Comparison of ENCODE assay signal across 17 cellular contexts in genomic region chr5:177501874-177502678, GRCh38. TPM values are rescaled to one million over a fixed set of nuclear protein-coding genes. Genes with fewer than 3 reads are reported as not detected.
DNase-seq lines count a peak whose midpoint lies in the region; ATAC-seq, FAIRE-seq and TF ChIP-seq lines count a peak whose summit lies in the region.
"Had no signal": no experiment of that assay in that cellular context is flagged by ENCODE, and none has a peak within 500 bp of the region (broad histone marks: within the 10 kb centered on the region; RNA-seq: fewer than 3 reads in every experiment).

No MANE protein-coding gene starts in this region.

- TF ChIP-seq POLR2A in HepG2 (IDR thresholded peaks at IDR 0.05; ENCODE audit: insufficient read depth in 1 of 2, low read depth in 2 of 2, low read length in 2 of 2): no peak
- TF ChIP-seq POLR2A in right lobe of liver (IDR thresholded peaks at IDR 0.05): no peak
- TF ChIP-seq POLR2A in thyroid gland (IDR thresholded peaks at IDR 0.05): no peak

- DNase-seq in HepG2 (ENCODE audit: low spot score) (no peak), right lobe of liver (no peak), NOMO-1 (lab: John Stamatoyannopoulos, UW; ENCODE audit: unreplicated experiment in 2 of 2) (peak; percentile 71 to 83), caudate nucleus (lab: John Stamatoyannopoulos, UW) (peak in 3 of 61 donors; percentile 24 to 52 (median 43)), thyroid gland (no peak), NCI-H226 (no peak)
- no peak for DNase-seq in stimulated activated naive B cell treated with anti-CD40 and anti-IgM and Interleukin-4, amounts not matched to agents 10 μg/mL and 1 μg/mL and 100 μg/mL, for 72 hours
- DNase-seq: activated CD4-positive, alpha-beta T cell treated with anti-CD3 and anti-CD28 coated beads, Interleukin-2, amount 10 ng/mL, durations not matched to agents 24 days and 14 days; activated naive CD4-positive, alpha-beta T cell treated with anti-CD3 and anti-CD28 coated beads, Interleukin-2, amount 10 ng/mL, durations not matched to agents 7 days and 5 days; brain microvascular endothelial cell; GM23248; NCI-H2107; NCI-H774; SJCRH30 had no signal

- FAIRE-seq in HepG2 (lab: Jason Lieb, UNC): no peak
- FAIRE-seq: A549, islet of Langerhans had no signal

- H3K4me3 Mint-ChIP-seq in stimulated activated naive B cell treated with anti-CD40 and anti-IgM and Interleukin-4, amounts not matched to agents 10 μg/mL and 1 μg/mL and 100 μg/mL, for 72 hours: peak overlapping the region; percentile 22 to 29
- H3K4me3 Mint-ChIP-seq: activated CD4-positive, alpha-beta T cell treated with anti-CD3 and anti-CD28 coated beads, Interleukin-2, amount 10 ng/mL, durations not matched to agents 24 days and 14 days; activated naive CD4-positive, alpha-beta T cell treated with anti-CD3 and anti-CD28 coated beads, Interleukin-2, amount 10 ng/mL, durations not matched to agents 7 days and 5 days had no signal

- WGBS in HepG2 (ENCODE audit: low lambda C conversion rate): 12% methylated on average over 9 of the region's 9 CpGs
- 59% methylated on average over 9 of the region's 9 CpGs for WGBS in right lobe of liver (ENCODE audit: insufficient coverage, low coverage, low lambda C conversion rate, missing lambda C conversion rate)
- WGBS in thyroid gland, 2 donors: 68 to 71% methylated on average over 9 of the region's 9 CpGs

- H2AFZ ChIP-seq in HepG2 (ENCODE audit: low read length): no peak overlapping the region
- H2AFZ ChIP-seq: GM23248 had no signal

- H3K4me2 ChIP-seq in HepG2 (ENCODE audit: low read depth, low read length): peak overlapping the region; percentile 16; the same call in 1 of the 2 replicates
- H3K4me2 ChIP-seq: A549 had no signal

- intact Hi-C loops in HepG2 (cut with micrococcal nuclease; ENCODE audit: unreplicated experiment): loop anchor here (2.0 kb wide), 1 partner anchor 111 kb away; no protein-coding TSS in a partner anchor
- intact Hi-C loops in right lobe of liver (cut with DNase I): loop anchor here in 1 of 2 donors (5.0 kb wide), 1 partner anchor 110 kb away; no protein-coding TSS in a partner anchor
- intact Hi-C loops in thyroid gland (cut with DNase I): loop anchor here (5.0 to 10.0 kb wide), 3 partner anchors 110 to 387 kb away; no protein-coding TSS in a partner anchor

- peak overlapping the region; percentile 6 for H3K27ac Mint-ChIP-seq in stimulated activated naive B cell treated with anti-CD40 and anti-IgM and Interleukin-4, amounts not matched to agents 10 μg/mL and 1 μg/mL and 100 μg/mL, for 72 hours
- H3K27ac Mint-ChIP-seq: activated CD4-positive, alpha-beta T cell treated with anti-CD3 and anti-CD28 coated beads, Interleukin-2, amount 10 ng/mL, durations not matched to agents 24 days and 14 days; activated naive CD4-positive, alpha-beta T cell treated with anti-CD3 and anti-CD28 coated beads, Interleukin-2, amount 10 ng/mL, durations not matched to agents 7 days and 5 days had no signal

- no peak for TF ChIP-seq CTCF in HepG2 (CRISPR knock-in tag; IDR thresholded peaks at IDR 0.05)
- no peak for TF ChIP-seq CTCF in right lobe of liver (IDR thresholded peaks at IDR 0.05)
- no peak for TF ChIP-seq CTCF in thyroid gland (IDR thresholded peaks at IDR 0.05)

- BruUV-seq in HepG2 (replicated peaks; lab: Mats Ljungman, UMichigan): no TSS peak

- peaks cover 11 to 18% of the 10 kb centered on the region in 2 donors for H3K27me3 Mint-ChIP-seq in stimulated activated naive B cell treated with anti-CD40 and anti-IgM and Interleukin-4, amounts not matched to agents 10 μg/mL and 1 μg/mL and 100 μg/mL, for 72 hours

- H3K4me1 ChIP-seq in HepG2 (ENCODE audit: insufficient read depth, low read length): peaks cover 44% of the 10 kb centered on the region
- no peaks in the 10 kb centered on the region for H3K4me1 ChIP-seq in right lobe of liver
- H3K4me1 ChIP-seq in thyroid gland: peaks cover 0 to 9% of the 10 kb centered on the region in 2 donors

- no peaks in the 10 kb centered on the region for H4K20me1 ChIP-seq in HepG2 (ENCODE audit: insufficient read depth, low read length)

- H3K27me3 ChIP-seq in HepG2 (ENCODE audit: control insufficient read depth in 1 of 2, insufficient read depth in 2 of 2, low read length in 2 of 2) (peaks cover 2 to 37% of the 10 kb centered on the region in 2 experiments; a peak in 4 of 5 replicates), right lobe of liver (no peaks in the 10 kb centered on the region), thyroid gland (no peaks in the 10 kb centered on the region)
- H3K27me3 ChIP-seq: brain microvascular endothelial cell, SJCRH30 had no signal

- peaks cover 24 to 26% of the 10 kb centered on the region in 2 donors for H3K36me3 Mint-ChIP-seq in stimulated activated naive B cell treated with anti-CD40 and anti-IgM and Interleukin-4, amounts not matched to agents 10 μg/mL and 1 μg/mL and 100 μg/mL, for 72 hours
- H3K36me3 Mint-ChIP-seq: activated naive CD4-positive, alpha-beta T cell treated with anti-CD3 and anti-CD28 coated beads, Interleukin-2, amount 10 ng/mL, durations not matched to agents 7 days and 5 days had no signal

- no peak overlapping the region for H3K9ac ChIP-seq in HepG2 (ENCODE audit: insufficient read depth, low read depth, low read length)
- H3K9ac ChIP-seq: GM23248 had no signal

- POLR2A ChIA-PET in HepG2 (lab: Yijun Ruan, JAX): no interaction called here

- CTCF ChIA-PET in HepG2 (lab: Yijun Ruan, JAX; ENCODE audit: low intra/inter-chr PET ratio, low total read pairs): interaction anchor here (1.1 to 3.7 kb wide), 3 partner anchors 11 to 14 kb away, joined by 4 to 37 read pairs (median 5); no protein-coding TSS in a partner anchor

- H3K9me3 Mint-ChIP-seq in stimulated activated naive B cell treated with anti-CD40 and anti-IgM and Interleukin-4, amounts not matched to agents 10 μg/mL and 1 μg/mL and 100 μg/mL, for 72 hours: no peaks in the 10 kb centered on the region
- H3K9me3 Mint-ChIP-seq: activated CD4-positive, alpha-beta T cell treated with anti-CD3 and anti-CD28 coated beads, Interleukin-2, amount 10 ng/mL, durations not matched to agents 24 days and 14 days; activated naive CD4-positive, alpha-beta T cell treated with anti-CD3 and anti-CD28 coated beads, Interleukin-2, amount 10 ng/mL, durations not matched to agents 7 days and 5 days had no signal

- H3K4me3 ChIP-seq in HepG2 (replicated peaks in 1 of 3; ENCODE audit: insufficient read depth in 1 of 3, low read depth in 2 of 3, low read length in 3 of 3): no peak overlapping the region
- H3K4me3 ChIP-seq in right lobe of liver: no peak overlapping the region
- H3K4me3 ChIP-seq in thyroid gland (replicated peaks in 1 of 3): no peak overlapping the region
- H3K4me3 ChIP-seq: A549, GM23248, SJCRH30 had no signal

- H3K36me3 ChIP-seq in HepG2 (replicated peaks in 1 of 2; ENCODE audit: control insufficient read depth in 1 of 2, insufficient read depth in 2 of 2, low read length in 2 of 2) (no peaks in the 10 kb centered on the region), right lobe of liver (no peaks in the 10 kb centered on the region), thyroid gland (no peaks in the 10 kb centered on the region)
- H3K36me3 ChIP-seq: brain microvascular endothelial cell, SJCRH30 had no signal

- no peaks in the 10 kb centered on the region for H3K79me2 ChIP-seq in HepG2 (ENCODE audit: insufficient read depth, low read length)

- no peak for ATAC-seq in HepG2
- ATAC-seq in right lobe of liver: no peak
- peak; percentile 37 to 43 for ATAC-seq in stimulated activated naive B cell treated with anti-CD40 and anti-IgM and Interleukin-4, amounts not matched to agents 10 μg/mL and 1 μg/mL and 100 μg/mL, for 72 hours (replicated peaks)
- no peak for ATAC-seq in GM21360 (IDR thresholded peaks at IDR 0.05; ENCODE audit: unreplicated experiment)

- H3K4me1 Mint-ChIP-seq in stimulated activated naive B cell treated with anti-CD40 and anti-IgM and Interleukin-4, amounts not matched to agents 10 μg/mL and 1 μg/mL and 100 μg/mL, for 72 hours: peaks cover 48 to 67% of the 10 kb centered on the region in 2 donors

- TF ChIP-seq EP300 in HepG2 (IDR thresholded peaks at IDR 0.05; ENCODE audit: low read depth in 2 of 2, low read length in 2 of 2): no peak
- no peak for TF ChIP-seq EP300 in HepG2 (CRISPR knock-in tag; IDR thresholded peaks at IDR 0.05; ENCODE audit: borderline replicate concordance)

- H3K9me3 ChIP-seq in HepG2 (ENCODE audit: low read length) (no peaks in the 10 kb centered on the region), right lobe of liver (no peaks in the 10 kb centered on the region), thyroid gland (no peaks in the 10 kb centered on the region)
- H3K9me3 ChIP-seq: A549, SJCRH30 had no signal

- TF ChIP-seq RAD21 in HepG2 (CRISPR knock-in tag; IDR thresholded peaks at IDR 0.05): no peak

- in situ Hi-C loops in HepG2 (cut with HindIII; ENCODE audit: extremely low pct_ligation_motif_present, low pct_unique_long_range_greater_than_20kb): no loop called here

- H3K27ac ChIP-seq in HepG2 (ENCODE audit: extremely low read length, insufficient read depth, low read length): no peak overlapping the region
- H3K27ac ChIP-seq in right lobe of liver: no peak overlapping the region
- peak overlapping the region; percentile 39 for H3K27ac ChIP-seq in caudate nucleus (ENCODE audit: low read depth, low read length)
- no peak overlapping the region for H3K27ac ChIP-seq in thyroid gland
- H3K27ac ChIP-seq: A549, brain microvascular endothelial cell, GM23248, SJCRH30 had no signal

RNA-seq across cellular contexts. Expression of gene PDLIM7, which starts 4.7 kb away (rescaled TPM):
- total RNA-seq in HepG2 (2016; rRNA removed; fragmentation: Illumina TruSeq; extraction: Trizol) (17.7 and 21.1 TPM in 2 replicates), right lobe of liver (10 to 100 TPM in 4 of 6 experiments, 1 to 10 TPM in 2; 3.7 to 24.0 (median 13.6) TPM), thyroid gland (10 to 100 TPM; 23.2 to 52.4 (median 34.8) TPM)
- 6.1 and 8.5 TPM in 2 replicates for total RNA-seq in HepG2 (2016; cell fraction: cytosol; rRNA removed; fragmentation: Illumina TruSeq; extraction: Trizol; ENCODE audit: low read depth)
- total RNA-seq in HepG2 (2016; cell fraction: insoluble cytoplasmic fraction; rRNA removed; fragmentation: Illumina TruSeq; extraction: Trizol): 14.8 and 20.5 TPM in 2 replicates
- 10.1 and 15.4 TPM in 2 replicates for total RNA-seq in HepG2 (2016; cell fraction: membrane; rRNA removed; fragmentation: Illumina TruSeq; extraction: Trizol)
- total RNA-seq in HepG2 (2016; cell fraction: nucleus; rRNA removed; fragmentation: Illumina TruSeq; extraction: Trizol): 15.8 and 17.5 TPM in 2 replicates
- polyA plus RNA-seq in HepG2 (2011; rRNA removed): 31.3 and 38.4 TPM in 2 replicates
- 16.0 and 26.2 TPM in 2 replicates for polyA plus RNA-seq in HepG2 (2011; cell fraction: cytosol; rRNA removed)
- 208 and 260 TPM in 2 replicates for polyA plus RNA-seq in HepG2 (2011; cell fraction: nucleus; rRNA removed)
- polyA plus RNA-seq in HepG2 (2012): 13.5 and 20.9 TPM in 2 replicates
- 9.0 and 11.5 TPM in 2 replicates for polyA plus RNA-seq in HepG2 (2016; cell fraction: cytosol; fragmentation: Illumina TruSeq; extraction: Trizol; ENCODE audit: low read depth)
- 21.0 and 30.6 TPM in 2 replicates for polyA plus RNA-seq in HepG2 (2016; cell fraction: insoluble cytoplasmic fraction; fragmentation: Illumina TruSeq; extraction: Trizol; ENCODE audit: low read depth)
- polyA plus RNA-seq in HepG2 (2016; cell fraction: membrane; fragmentation: Illumina TruSeq; extraction: Trizol; ENCODE audit: low read depth): 14.1 and 15.2 TPM in 2 replicates
- 62.3 and 63.3 TPM in 2 replicates for polyA plus RNA-seq in HepG2 (2016; cell fraction: nucleus; fragmentation: Illumina TruSeq; extraction: Trizol; ENCODE audit: insufficient read depth, low read depth)
- polyA minus RNA-seq in HepG2 (2011; rRNA and poly(A)+ RNA removed; ENCODE audit: low replicate concordance): 26.3 and 38.9 TPM in 2 replicates
- 12.7 and 14.1 TPM in 2 replicates for polyA minus RNA-seq in HepG2 (2011; cell fraction: cytosol; rRNA and poly(A)+ RNA removed)
- polyA minus RNA-seq in HepG2 (2011; cell fraction: nucleus; rRNA and poly(A)+ RNA removed): 49.5 and 52.4 TPM in 2 replicates

RNA-seq across cellular contexts. Expression of gene DOK3, which starts 7.5 kb away (rescaled TPM):
- 0.48 and 1.4 TPM in 2 replicates for total RNA-seq in HepG2 (2016; rRNA removed; fragmentation: Illumina TruSeq; extraction: Trizol)
- 0.44 and 0.51 TPM in 2 replicates for total RNA-seq in HepG2 (2016; cell fraction: cytosol; rRNA removed; fragmentation: Illumina TruSeq; extraction: Trizol; ENCODE audit: low read depth)
- 0.40 and 1.6 TPM in 2 replicates for total RNA-seq in HepG2 (2016; cell fraction: insoluble cytoplasmic fraction; rRNA removed; fragmentation: Illumina TruSeq; extraction: Trizol)
- total RNA-seq in HepG2 (2016; cell fraction: membrane; rRNA removed; fragmentation: Illumina TruSeq; extraction: Trizol): 0.43 and 0.52 TPM in 2 replicates
- 3.1 and 3.4 TPM in 2 replicates for total RNA-seq in HepG2 (2016; cell fraction: nucleus; rRNA removed; fragmentation: Illumina TruSeq; extraction: Trizol)
- polyA plus RNA-seq in HepG2 (2011; rRNA removed): 1.5 and 1.7 TPM in 2 replicates
- polyA plus RNA-seq in HepG2 (2011; cell fraction: cytosol; rRNA removed): 0.45 and 0.52 TPM in 2 replicates
- polyA plus RNA-seq in HepG2 (2011; cell fraction: nucleus; rRNA removed): 11.5 and 16.7 TPM in 2 replicates
- 0.60 and 1.5 TPM in 2 replicates for polyA plus RNA-seq in HepG2 (2012)
- 0.17 and 0.23 TPM in 2 replicates for polyA plus RNA-seq in HepG2 (2016; cell fraction: cytosol; fragmentation: Illumina TruSeq; extraction: Trizol; ENCODE audit: low read depth)
- polyA plus RNA-seq in HepG2 (2016; cell fraction: insoluble cytoplasmic fraction; fragmentation: Illumina TruSeq; extraction: Trizol; ENCODE audit: low read depth): 0.77 and 0.99 TPM in 2 replicates
- 0.26 and 0.50 TPM in 2 replicates for polyA plus RNA-seq in HepG2 (2016; cell fraction: membrane; fragmentation: Illumina TruSeq; extraction: Trizol; ENCODE audit: low read depth)
- polyA plus RNA-seq in HepG2 (2016; cell fraction: nucleus; fragmentation: Illumina TruSeq; extraction: Trizol; ENCODE audit: insufficient read depth, low read depth): 7.2 and 8.3 TPM in 2 replicates
- polyA minus RNA-seq in HepG2 (2011; rRNA and poly(A)+ RNA removed; ENCODE audit: low replicate concordance): 3.4 and 4.3 TPM in 2 replicates
- polyA minus RNA-seq in HepG2 (2011; cell fraction: cytosol; rRNA and poly(A)+ RNA removed): not detected in 2 replicates
- polyA minus RNA-seq in HepG2 (2011; cell fraction: nucleus; rRNA and poly(A)+ RNA removed): 4.4 and 4.8 TPM in 2 replicates
- total RNA-seq in right lobe of liver: 1 to 10 TPM; 2.5 to 6.6 (median 3.9) TPM
- 1 to 10 TPM; 2.0 to 5.9 (median 3.5) TPM for total RNA-seq in thyroid gland

RNA-seq across cellular contexts. Expression of gene DDX41, which starts 14.7 kb away (rescaled TPM):
- 62.8 and 83.0 TPM in 2 replicates for total RNA-seq in HepG2 (2016; rRNA removed; fragmentation: Illumina TruSeq; extraction: Trizol)
- 9.4 and 10.4 TPM in 2 replicates for total RNA-seq in HepG2 (2016; cell fraction: cytosol; rRNA removed; fragmentation: Illumina TruSeq; extraction: Trizol; ENCODE audit: low read depth)
- 68.8 and 106 TPM in 2 replicates for total RNA-seq in HepG2 (2016; cell fraction: insoluble cytoplasmic fraction; rRNA removed; fragmentation: Illumina TruSeq; extraction: Trizol)
- total RNA-seq in HepG2 (2016; cell fraction: membrane; rRNA removed; fragmentation: Illumina TruSeq; extraction: Trizol): 20.1 and 24.5 TPM in 2 replicates
- total RNA-seq in HepG2 (2016; cell fraction: nucleus; rRNA removed; fragmentation: Illumina TruSeq; extraction: Trizol): 56.7 and 63.3 TPM in 2 replicates
- 99.5 and 105 TPM in 2 replicates for polyA plus RNA-seq in HepG2 (2011; rRNA removed)
- polyA plus RNA-seq in HepG2 (2011; cell fraction: cytosol; rRNA removed): 84.0 and 131 TPM in 2 replicates
- 340 and 476 TPM in 2 replicates for polyA plus RNA-seq in HepG2 (2011; cell fraction: nucleus; rRNA removed)
- polyA plus RNA-seq in HepG2 (2012): 39.9 and 70.4 TPM in 2 replicates
- 12.3 and 13.1 TPM in 2 replicates for polyA plus RNA-seq in HepG2 (2016; cell fraction: cytosol; fragmentation: Illumina TruSeq; extraction: Trizol; ENCODE audit: low read depth)
- polyA plus RNA-seq in HepG2 (2016; cell fraction: insoluble cytoplasmic fraction; fragmentation: Illumina TruSeq; extraction: Trizol; ENCODE audit: low read depth): 84.7 and 86.0 TPM in 2 replicates
- polyA plus RNA-seq in HepG2 (2016; cell fraction: membrane; fragmentation: Illumina TruSeq; extraction: Trizol; ENCODE audit: low read depth): 20.4 and 21.8 TPM in 2 replicates
- polyA plus RNA-seq in HepG2 (2016; cell fraction: nucleus; fragmentation: Illumina TruSeq; extraction: Trizol; ENCODE audit: insufficient read depth, low read depth): 142 and 157 TPM in 2 replicates
- 101 and 102 TPM in 2 replicates for polyA minus RNA-seq in HepG2 (2011; rRNA and poly(A)+ RNA removed; ENCODE audit: low replicate concordance)
- 45.9 and 55.5 TPM in 2 replicates for polyA minus RNA-seq in HepG2 (2011; cell fraction: cytosol; rRNA and poly(A)+ RNA removed)
- 103 and 117 TPM in 2 replicates for polyA minus RNA-seq in HepG2 (2011; cell fraction: nucleus; rRNA and poly(A)+ RNA removed)
- 10 to 100 TPM; 35.1 to 64.8 (median 47.9) TPM for total RNA-seq in right lobe of liver
- total RNA-seq in thyroid gland: 100 to 1,000 TPM; 119 to 170 (median 145) TPM

RNA-seq across cellular contexts. Expression of gene DBN1, which starts 28.6 kb away (rescaled TPM):
- 15.7 and 37.3 TPM in 2 replicates for total RNA-seq in HepG2 (2016; rRNA removed; fragmentation: Illumina TruSeq; extraction: Trizol)
- 6.9 and 9.3 TPM in 2 replicates for total RNA-seq in HepG2 (2016; cell fraction: cytosol; rRNA removed; fragmentation: Illumina TruSeq; extraction: Trizol; ENCODE audit: low read depth)
- 12.8 and 37.5 TPM in 2 replicates for total RNA-seq in HepG2 (2016; cell fraction: insoluble cytoplasmic fraction; rRNA removed; fragmentation: Illumina TruSeq; extraction: Trizol)
- 12.9 and 15.2 TPM in 2 replicates for total RNA-seq in HepG2 (2016; cell fraction: membrane; rRNA removed; fragmentation: Illumina TruSeq; extraction: Trizol)
- 33.8 and 39.3 TPM in 2 replicates for total RNA-seq in HepG2 (2016; cell fraction: nucleus; rRNA removed; fragmentation: Illumina TruSeq; extraction: Trizol)
- 27.0 and 30.9 TPM in 2 replicates for polyA plus RNA-seq in HepG2 (2011; rRNA removed)
- polyA plus RNA-seq in HepG2 (2011; cell fraction: cytosol; rRNA removed): 14.1 and 18.1 TPM in 2 replicates
- polyA plus RNA-seq in HepG2 (2011; cell fraction: nucleus; rRNA removed): 167 and 276 TPM in 2 replicates
- polyA plus RNA-seq in HepG2 (2012): 16.5 and 21.1 TPM in 2 replicates
- 7.2 and 8.7 TPM in 2 replicates for polyA plus RNA-seq in HepG2 (2016; cell fraction: cytosol; fragmentation: Illumina TruSeq; extraction: Trizol; ENCODE audit: low read depth)
- polyA plus RNA-seq in HepG2 (2016; cell fraction: insoluble cytoplasmic fraction; fragmentation: Illumina TruSeq; extraction: Trizol; ENCODE audit: low read depth): 16.0 and 21.2 TPM in 2 replicates
- 11.4 and 15.4 TPM in 2 replicates for polyA plus RNA-seq in HepG2 (2016; cell fraction: membrane; fragmentation: Illumina TruSeq; extraction: Trizol; ENCODE audit: low read depth)
- 72.9 and 77.5 TPM in 2 replicates for polyA plus RNA-seq in HepG2 (2016; cell fraction: nucleus; fragmentation: Illumina TruSeq; extraction: Trizol; ENCODE audit: insufficient read depth, low read depth)
- 30.4 and 47.5 TPM in 2 replicates for polyA minus RNA-seq in HepG2 (2011; rRNA and poly(A)+ RNA removed; ENCODE audit: low replicate concordance)
- 13.2 and 16.4 TPM in 2 replicates for polyA minus RNA-seq in HepG2 (2011; cell fraction: cytosol; rRNA and poly(A)+ RNA removed)
- 42.1 and 43.0 TPM in 2 replicates for polyA minus RNA-seq in HepG2 (2011; cell fraction: nucleus; rRNA and poly(A)+ RNA removed)
- total RNA-seq in right lobe of liver: 1 to 10 TPM; 1.1 to 4.6 (median 3.1) TPM
- total RNA-seq in thyroid gland: 10 to 100 TPM; 61.4 to 98.8 (median 68.0) TPM

RNA-seq across cellular contexts. Expression of gene FAM193B, which starts 52.3 kb away (rescaled TPM):
- total RNA-seq in HepG2 (2016; rRNA removed; fragmentation: Illumina TruSeq; extraction: Trizol) (6.4 and 21.2 TPM in 2 replicates), right lobe of liver (10 to 100 TPM; 22.1 to 55.4 (median 39.2) TPM), thyroid gland (10 to 100 TPM; 38.0 to 54.7 (median 46.6) TPM)
- 25.5 and 27.8 TPM in 2 replicates for total RNA-seq in HepG2 (2016; cell fraction: cytosol; rRNA removed; fragmentation: Illumina TruSeq; extraction: Trizol; ENCODE audit: low read depth)
- 7.4 and 21.9 TPM in 2 replicates for total RNA-seq in HepG2 (2016; cell fraction: insoluble cytoplasmic fraction; rRNA removed; fragmentation: Illumina TruSeq; extraction: Trizol)
- 15.5 and 19.0 TPM in 2 replicates for total RNA-seq in HepG2 (2016; cell fraction: membrane; rRNA removed; fragmentation: Illumina TruSeq; extraction: Trizol)
- total RNA-seq in HepG2 (2016; cell fraction: nucleus; rRNA removed; fragmentation: Illumina TruSeq; extraction: Trizol): 20.2 and 30.4 TPM in 2 replicates
- 40.9 and 42.5 TPM in 2 replicates for polyA plus RNA-seq in HepG2 (2011; rRNA removed)
- polyA plus RNA-seq in HepG2 (2011; cell fraction: cytosol; rRNA removed): 9.5 and 15.2 TPM in 2 replicates
- 123 and 139 TPM in 2 replicates for polyA plus RNA-seq in HepG2 (2011; cell fraction: nucleus; rRNA removed)
- 23.0 and 27.4 TPM in 2 replicates for polyA plus RNA-seq in HepG2 (2012)
- 5.1 and 5.6 TPM in 2 replicates for polyA plus RNA-seq in HepG2 (2016; cell fraction: cytosol; fragmentation: Illumina TruSeq; extraction: Trizol; ENCODE audit: low read depth)
- polyA plus RNA-seq in HepG2 (2016; cell fraction: insoluble cytoplasmic fraction; fragmentation: Illumina TruSeq; extraction: Trizol; ENCODE audit: low read depth): 11.6 and 13.7 TPM in 2 replicates
- 9.2 and 10.8 TPM in 2 replicates for polyA plus RNA-seq in HepG2 (2016; cell fraction: membrane; fragmentation: Illumina TruSeq; extraction: Trizol; ENCODE audit: low read depth)
- polyA plus RNA-seq in HepG2 (2016; cell fraction: nucleus; fragmentation: Illumina TruSeq; extraction: Trizol; ENCODE audit: insufficient read depth, low read depth): 87.5 and 114 TPM in 2 replicates
- 19.8 and 23.5 TPM in 2 replicates for polyA minus RNA-seq in HepG2 (2011; rRNA and poly(A)+ RNA removed; ENCODE audit: low replicate concordance)
- polyA minus RNA-seq in HepG2 (2011; cell fraction: cytosol; rRNA and poly(A)+ RNA removed): 8.1 and 15.7 TPM in 2 replicates
- polyA minus RNA-seq in HepG2 (2011; cell fraction: nucleus; rRNA and poly(A)+ RNA removed): 24.2 and 37.9 TPM in 2 replicates

Comparison
In these comparisons a context has a peak if more than half of its experiments do, and no peak if none do; other contexts are left out.
1. ATAC-seq: peak in stimulated activated naive B cell treated with anti-CD40 and anti-IgM and Interleukin-4, amounts not matched to agents 10 μg/mL and 1 μg/mL and 100 μg/mL, for 72 hours (2 of 2); none in HepG2 (single experiment), right lobe of liver (0 of 4) and GM21360 (single experiment).
2. DNase-seq: peak in NOMO-1 (2 of 2); none in HepG2 (single experiment), right lobe of liver (0 of 3), stimulated activated naive B cell treated with anti-CD40 and anti-IgM and Interleukin-4, amounts not matched to agents 10 μg/mL and 1 μg/mL and 100 μg/mL, for 72 hours (single experiment), thyroid gland (0 of 2) and NCI-H226 (single experiment).